In the genomic region with DNA sequence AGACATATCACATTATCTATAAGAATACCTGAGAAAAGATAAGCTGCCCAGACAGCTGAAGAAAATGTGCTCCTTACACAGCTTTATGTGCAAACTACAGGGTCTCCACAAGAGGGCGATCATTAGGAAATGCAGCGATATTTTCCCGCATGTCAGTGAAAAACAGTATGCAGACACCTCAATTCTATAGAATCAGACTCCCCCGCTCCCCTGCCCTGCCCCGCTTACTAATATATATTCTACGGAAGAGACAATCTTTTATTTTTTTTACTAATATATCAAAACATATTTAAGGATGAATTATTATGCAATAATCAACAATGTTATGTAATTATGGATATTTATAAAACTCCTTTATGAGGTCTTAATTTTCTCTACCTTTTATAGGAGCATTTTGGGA, we compare ENCODE assay signal across 9 cellular contexts.
DNase-seq lines count a peak whose midpoint lies in the region; ATAC-seq and TF ChIP-seq lines count a peak whose summit lies in the region.
"Had no signal": no experiment of that assay in that cellular context is flagged by ENCODE, and none has a peak within 500 bp of the region (broad histone marks: within the 10 kb centered on the region; RNA-seq: fewer than 3 reads in every experiment).

No MANE protein-coding gene starts in this region.

- peaks cover 2 to 7% of the 10 kb centered on the region in 2 donors for H3K9me3 Mint-ChIP-seq in natural killer cell

- TF ChIP-seq CTCF in natural killer cell (IDR thresholded peaks at IDR 0.05) = no peak

- H3K27me3 Mint-ChIP-seq in natural killer cell (ENCODE audit: low read depth in 2 of 2) = no peaks in the 10 kb centered on the region

- DNase-seq in EH (ENCODE audit: low read depth) (peak; percentile 69), NCI-H748 treated with DMSO at 0.1 percent for 48 hours (lab: John Stamatoyannopoulos, UW) (peak; percentile 29), astrocyte of the hippocampus (ENCODE audit: low read depth, low spot score) (peak; percentile 75), iris pigment epithelial cell (ENCODE audit: low read depth) (peak; percentile 61), superior temporal gyrus (ENCODE audit: extremely low spot score) (peak; percentile 82), natural killer cell (no peak)

- ATAC-seq in GM19397 (IDR thresholded peaks at IDR 0.05; ENCODE audit: unreplicated experiment) = peak; percentile 85
- peak; percentile 94 for ATAC-seq in HG03432 (IDR thresholded peaks at IDR 0.05; ENCODE audit: unreplicated experiment)
- ATAC-seq in natural killer cell = no peak
- ATAC-seq: activated naive CD4-positive, alpha-beta T cell treated with anti-CD3 and anti-CD28 coated beads, Interleukin-2, amount 50 U/mL, for 72 hours had no signal

- intact Hi-C loops in natural killer cell (cut with micrococcal nuclease) = no loop called here

- no peaks in the 10 kb centered on the region for H3K36me3 Mint-ChIP-seq in natural killer cell

- H3K27ac Mint-ChIP-seq in natural killer cell = no peak overlapping the region
- H3K27ac Mint-ChIP-seq: activated naive CD4-positive, alpha-beta T cell treated with anti-CD3 and anti-CD28 coated beads, Interleukin-2, amount 50 U/mL, for 72 hours had no signal

- no peak overlapping the region for H3K4me3 Mint-ChIP-seq in natural killer cell

- no peaks in the 10 kb centered on the region for H3K4me1 Mint-ChIP-seq in natural killer cell

Comparison
In these comparisons a context has a peak if more than half of its experiments do, and no peak if none do; other contexts are left out.
1. ATAC-seq: peak in GM19397 (single experiment) and HG03432 (single experiment); none in natural killer cell (0 of 3).